ENCODE assay signal across 8 cellular contexts in the genomic region with DNA sequence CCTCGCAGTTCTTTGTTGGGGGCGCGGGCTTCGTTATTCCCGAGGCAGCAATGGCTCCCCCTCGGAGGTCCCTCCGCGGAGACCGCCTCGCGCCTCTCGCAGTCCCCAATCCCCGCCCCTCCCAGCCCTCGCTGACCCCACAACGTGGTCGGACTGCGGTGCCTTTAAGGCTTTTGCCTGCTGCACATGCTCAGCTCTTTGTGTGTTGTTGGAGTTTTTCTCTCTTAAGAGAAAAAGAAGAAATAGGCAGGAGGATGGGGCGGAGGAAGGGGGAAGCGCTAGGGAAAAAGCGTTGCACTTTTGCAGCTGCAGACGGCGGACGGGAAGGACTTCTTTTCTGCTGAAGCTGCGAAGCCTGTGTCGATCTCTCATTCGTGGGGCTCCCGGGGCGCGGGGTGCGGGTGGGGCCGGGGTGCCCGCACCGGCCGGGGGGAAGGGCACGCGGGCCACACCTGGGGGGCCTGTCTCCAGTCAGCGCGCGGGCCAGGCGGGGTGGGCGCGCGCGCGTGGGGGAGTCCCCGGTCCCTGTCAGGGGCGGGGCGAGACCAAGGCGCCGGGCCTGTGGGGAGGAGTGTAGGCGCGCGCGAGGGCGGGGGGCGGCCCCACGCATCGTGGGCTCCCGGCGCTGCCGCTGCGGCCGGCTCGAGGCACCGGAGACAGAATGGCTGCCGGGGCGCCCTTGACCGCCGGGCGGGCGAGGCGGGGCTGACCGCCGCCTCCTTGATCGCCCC. TPM values are rescaled to one million over a fixed set of nuclear protein-coding genes. Genes with fewer than 3 reads are reported as not detected.
DNase-seq lines count a peak whose midpoint lies in the region; ATAC-seq and TF ChIP-seq lines count a peak whose summit lies in the region.

No MANE protein-coding gene starts in this region.

- peak overlapping the region; percentile 89 for H2AFZ ChIP-seq in neural progenitor cell (replicated peaks)

- ATAC-seq in activated T-cell treated with anti-CD3 and anti-CD28 coated beads, Interleukin-2, amount 50 U/mL, for 4 hours: peak; percentile 69

- H3F3A ChIP-seq in neural progenitor cell (ENCODE audit: low read depth): peaks cover 18% of the 10 kb centered on the region

- peak overlapping the region; percentile 45 for H3K4me3 ChIP-seq in HFF-Myc (replicated peaks; ENCODE audit: low read depth, low read length)
- H3K4me3 ChIP-seq in fibroblast of villous mesenchyme (ENCODE audit: low read depth, low read length): peak overlapping the region; percentile 60
- H3K4me3 ChIP-seq in neural progenitor cell: peak overlapping the region; percentile 90

- no peaks in the 10 kb centered on the region for H3K79me2 ChIP-seq in neural progenitor cell (ENCODE audit: low read depth)

- H3K9me3 Mint-ChIP-seq in activated T-cell treated with anti-CD3 and anti-CD28 coated beads, Interleukin-2, amount 50 U/mL, for 4 hours: no peaks in the 10 kb centered on the region
- H3K9me3 Mint-ChIP-seq in neural progenitor cell: peaks cover 3% of the 10 kb centered on the region

- H3K4me2 ChIP-seq in neural progenitor cell: peak overlapping the region; percentile 83

- no peaks in the 10 kb centered on the region for H3K36me3 ChIP-seq in neural progenitor cell

- no peaks in the 10 kb centered on the region for H3K9me3 ChIP-seq in neural progenitor cell (ENCODE audit: low read depth)

- peak; percentile 3 for DNase-seq in NOMO-1 treated with DMSO at 0.1 percent for 48 hours (lab: John Stamatoyannopoulos, UW; ENCODE audit: unreplicated experiment)
- no peak for DNase-seq in NOMO-1 treated with dmso at 0.1 percent for 144 hours (lab: John Stamatoyannopoulos, UW; ENCODE audit: unreplicated experiment)
- no peak for DNase-seq in HFF-Myc (ENCODE audit: extremely low read depth, low read depth)
- DNase-seq in NAMALWA (ENCODE audit: low spot score): peak; percentile 17
- no peak for DNase-seq in activated T-cell treated with anti-CD3 and anti-CD28 coated beads, Interleukin-2, amount 50 U/mL, for 4 hours
- peak; percentile 37 for DNase-seq in fibroblast of villous mesenchyme (ENCODE audit: low read depth)
- DNase-seq in neural progenitor cell (ENCODE audit: low spot score): peak; percentile 80
- DNase-seq in epidermal melanocyte (ENCODE audit: insufficient read length, low spot score): no peak

- H3K27me3 Mint-ChIP-seq in activated T-cell treated with anti-CD3 and anti-CD28 coated beads, Interleukin-2, amount 50 U/mL, for 4 hours (ENCODE audit: low read depth): peaks cover 54% of the 10 kb centered on the region
- H3K27me3 Mint-ChIP-seq in neural progenitor cell (ENCODE audit: insufficient read depth, low read depth): peaks cover 5% of the 10 kb centered on the region

- H3K9ac ChIP-seq in neural progenitor cell: no peak overlapping the region

- TF ChIP-seq CTCF in HFF-Myc (IDR thresholded peaks at IDR 0.05; ENCODE audit: low read depth, low read length, missing control alignments) (no peak), fibroblast of villous mesenchyme (IDR thresholded peaks at IDR 0.05; ENCODE audit: insufficient read depth, low read depth, low read length) (no peak), neural progenitor cell (IDR thresholded peaks at IDR 0.05) (no peak)

- H3K4me1 ChIP-seq in neural progenitor cell: no peaks in the 10 kb centered on the region

- peaks cover 64% of the 10 kb centered on the region for H3K27me3 ChIP-seq in neural progenitor cell

- H3K4me1 Mint-ChIP-seq in activated T-cell treated with anti-CD3 and anti-CD28 coated beads, Interleukin-2, amount 50 U/mL, for 4 hours (ENCODE audit: low read depth): peaks cover 13% of the 10 kb centered on the region
- H3K4me1 Mint-ChIP-seq in neural progenitor cell: peaks cover 35% of the 10 kb centered on the region

- H3K27ac Mint-ChIP-seq in neural progenitor cell: peak overlapping the region; percentile 98

- H4K20me1 ChIP-seq in neural progenitor cell (ENCODE audit: low read depth): peaks cover 8% of the 10 kb centered on the region

- H3K4me3 Mint-ChIP-seq in activated T-cell treated with anti-CD3 and anti-CD28 coated beads, Interleukin-2, amount 50 U/mL, for 4 hours: peak overlapping the region; percentile 68
- peak overlapping the region; percentile 95 for H3K4me3 Mint-ChIP-seq in neural progenitor cell

- H3K36me3 Mint-ChIP-seq in activated T-cell treated with anti-CD3 and anti-CD28 coated beads, Interleukin-2, amount 50 U/mL, for 4 hours (ENCODE audit: insufficient read depth): no peaks in the 10 kb centered on the region
- no peaks in the 10 kb centered on the region for H3K36me3 Mint-ChIP-seq in neural progenitor cell

- H3K27ac ChIP-seq in neural progenitor cell: no peak overlapping the region

RNA-seq across cellular contexts. Expression of gene ATRNL1, which starts 0.4 kb away (rescaled TPM):
- under 1 TPM in 2 of 3 donors, not detected in 1; 0.11 to 0.16 TPM for total RNA-seq in activated T-cell treated with anti-CD3 and anti-CD28 coated beads, Interleukin-2, amount 50 U/mL, for 4 hours
- total RNA-seq in fibroblast of villous mesenchyme (8.4 and 13.0 TPM in 2 replicates), neural progenitor cell (ENCODE audit: low replicate concordance) (6.9 and 16.4 TPM in 2 replicates)

Comparison
In these comparisons a context has a peak if more than half of its experiments do, and no peak if none do; other contexts are left out.
1. DNase-seq: peak in NOMO-1 treated with DMSO at 0.1 percent for 48 hours (single experiment), NAMALWA (single experiment), fibroblast of villous mesenchyme (single experiment) and neural progenitor cell (single experiment); none in NOMO-1 treated with dmso at 0.1 percent for 144 hours (single experiment), HFF-Myc (single experiment), activated T-cell treated with anti-CD3 and anti-CD28 coated beads, Interleukin-2, amount 50 U/mL, for 4 hours (single experiment) and epidermal melanocyte (single experiment).
2. Peak in every context shown above with its lines, with median percentiles within 50 percentile points of each other: H3K4me3 ChIP-seq.